ENCODE assay signal across 13 cellular contexts in the genomic region with DNA sequence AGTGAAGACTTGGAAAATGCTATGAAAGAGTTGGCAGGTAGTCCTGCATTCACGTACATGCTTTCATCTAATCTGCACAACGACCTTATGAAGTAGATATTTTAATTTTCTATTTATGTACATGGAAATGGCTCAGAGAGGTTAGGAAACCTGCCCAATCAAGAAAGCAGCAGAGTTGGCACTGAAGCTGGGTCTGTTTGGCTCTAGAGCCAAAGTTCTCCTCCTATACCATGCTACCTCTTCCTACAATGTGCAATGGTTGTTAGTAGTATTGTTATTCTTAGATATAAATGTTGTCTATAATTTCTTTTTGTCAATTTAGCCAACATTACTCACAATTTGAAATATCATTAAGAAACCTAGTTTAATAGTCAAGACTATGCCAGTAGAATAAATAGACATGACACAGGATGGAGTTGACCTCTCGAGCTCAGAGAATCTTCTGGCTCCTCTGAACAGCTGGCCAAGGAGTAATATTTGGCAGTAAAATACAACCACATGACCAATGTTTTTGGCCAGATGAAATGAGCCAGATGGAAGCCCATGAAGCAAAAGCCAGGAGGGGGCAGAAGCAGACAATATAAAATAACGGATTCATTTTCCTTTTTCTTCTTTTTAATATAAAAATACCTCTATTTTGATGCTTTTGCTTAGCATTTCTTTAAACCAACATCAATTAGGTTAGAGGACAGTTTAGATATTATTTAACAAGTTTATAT.
DNase-seq lines count a peak whose midpoint lies in the region; ATAC-seq and TF ChIP-seq lines count a peak whose summit lies in the region.
"Had no signal": no experiment of that assay in that cellular context is flagged by ENCODE, and none has a peak within 500 bp of the region (broad histone marks: within the 10 kb centered on the region; RNA-seq: fewer than 3 reads in every experiment).

No MANE protein-coding gene starts in this region.

- H3K14ac ChIP-seq in neuronal stem cell (ENCODE audit: low read length) = no peak overlapping the region

- no peak overlapping the region for H2BK5ac ChIP-seq in neuronal stem cell (ENCODE audit: low read length)

- H3K79me1 ChIP-seq in neuronal stem cell (ENCODE audit: low read depth, low read length) = no peaks in the 10 kb centered on the region

- no peak overlapping the region for H3K23ac ChIP-seq in neuronal stem cell (ENCODE audit: low read depth, low read length, poor library complexity)

- peak; percentile 50 for ATAC-seq in left lung
- ATAC-seq in GM21825 (IDR thresholded peaks at IDR 0.05; ENCODE audit: unreplicated experiment) = no peak

- no peak overlapping the region for H2BK120ac ChIP-seq in neuronal stem cell (ENCODE audit: low read depth, low read length)

- H3K4ac ChIP-seq in neuronal stem cell (ENCODE audit: low read length) = no peak overlapping the region

- H3K4me1 ChIP-seq in left lung (peaks cover 0 to 12% of the 10 kb centered on the region in 2 donors), stomach smooth muscle (ENCODE audit: control insufficient read depth, insufficient read depth, low read length) (peaks cover 8% of the 10 kb centered on the region), neuronal stem cell (ENCODE audit: control insufficient read depth in 2 of 2, insufficient read depth in 1 of 2, low read depth in 1 of 2, low read length in 2 of 2) (no peaks in the 10 kb centered on the region), mammary epithelial cell (ENCODE audit: insufficient read depth, low read length) (no peaks in the 10 kb centered on the region)
- H3K4me1 ChIP-seq: Peyer's patch had no signal

- H3K36me3 ChIP-seq in left lung (no peaks in the 10 kb centered on the region), stomach smooth muscle (ENCODE audit: control insufficient read depth in 2 of 2, insufficient read depth in 2 of 2, low read length in 2 of 2) (no peaks in the 10 kb centered on the region), neuronal stem cell (replicated peaks in 1 of 2; ENCODE audit: control insufficient read depth in 2 of 2, insufficient read depth in 2 of 2, low read length in 2 of 2) (no peaks in the 10 kb centered on the region), mammary epithelial cell (ENCODE audit: insufficient read depth, low read length) (no peaks in the 10 kb centered on the region)
- H3K36me3 ChIP-seq: Peyer's patch, spleen had no signal

- H2AK5ac ChIP-seq in neuronal stem cell (ENCODE audit: low read depth, low read length) = no peak overlapping the region

- no peaks in the 10 kb centered on the region for H4K20me1 ChIP-seq in mammary epithelial cell (ENCODE audit: insufficient read depth, low read length)

- CTCF ChIA-PET in mammary epithelial cell (lab: Charles Lee; ENCODE audit: low non-redundant PET) = no interaction called here

- H3K9ac ChIP-seq in stomach smooth muscle (ENCODE audit: low read length in 2 of 2) = no peak overlapping the region
- H3K9ac ChIP-seq in neuronal stem cell (ENCODE audit: low read depth, low read length, poor library complexity) = no peak overlapping the region
- H3K9ac ChIP-seq in mammary epithelial cell (ENCODE audit: insufficient read depth, low read length) = no peak overlapping the region

- H3K27me3 ChIP-seq in left lung = no peaks in the 10 kb centered on the region
- H3K27me3 ChIP-seq in stomach smooth muscle (ENCODE audit: control insufficient read depth in 1 of 2, insufficient read depth in 2 of 2, low read length in 2 of 2) = no peaks in the 10 kb centered on the region
- H3K27me3 ChIP-seq in neuronal stem cell (ENCODE audit: control insufficient read depth in 3 of 3, insufficient read depth in 3 of 3, low read depth in 1 of 3, low read length in 3 of 3) = no peaks in the 10 kb centered on the region
- H3K27me3 ChIP-seq in mammary epithelial cell (ENCODE audit: insufficient read depth, low read length) = no peaks in the 10 kb centered on the region
- H3K27me3 ChIP-seq: Peyer's patch, spleen had no signal

- H3K9me3 ChIP-seq in left lung (no peaks in the 10 kb centered on the region), stomach smooth muscle (ENCODE audit: control insufficient read depth in 2 of 2, low read length in 2 of 2) (no peaks in the 10 kb centered on the region), neuronal stem cell (replicated peaks in 1 of 2; ENCODE audit: control insufficient read depth in 2 of 2, insufficient read depth in 1 of 2, low read depth in 1 of 2, low read length in 2 of 2) (no peaks in the 10 kb centered on the region), mammary epithelial cell (replicated peaks; ENCODE audit: insufficient read depth, low read length) (no peaks in the 10 kb centered on the region)
- H3K9me3 ChIP-seq: Peyer's patch, spleen had no signal

- in situ Hi-C loops in mammary epithelial cell (cut with MboI; ENCODE audit: low sequenced_read_pairs in 2 of 2) = loop anchor here (25.0 kb wide), 2 partner anchors 314 to 464 kb away; no protein-coding TSS in a partner anchor

- DNase-seq in NCI-H446 treated with DMSO at 0.1 percent for 48 hours (lab: John Stamatoyannopoulos, UW) (peak; percentile 94), epithelial cell of proximal tubule (ENCODE audit: low read depth) (no peak), left lung (no peak), neuronal stem cell (ENCODE audit: low spot score) (no peak), mammary epithelial cell (no peak)
- no peak for DNase-seq in activated naive CD4-positive, alpha-beta T cell treated with anti-CD3 and anti-CD28 coated beads, Interleukin-2, amount 50 U/mL, for 16 hours
- DNase-seq: CD4-positive, alpha-beta T cell; foreskin melanocyte; NCI-H2081 treated with DMSO at 0.1 percent for 48 hours; Peyer's patch; spleen had no signal

- no peak overlapping the region for H4K91ac ChIP-seq in neuronal stem cell (ENCODE audit: low read depth, low read length, poor library complexity)

- H3K27ac ChIP-seq in left lung (no peak overlapping the region), stomach smooth muscle (ENCODE audit: low read length) (peak overlapping the region; percentile 32), neuronal stem cell (replicated peaks; ENCODE audit: low read length) (no peak overlapping the region), mammary epithelial cell (ENCODE audit: insufficient read depth, low read depth, low read length) (no peak overlapping the region)
- H3K27ac ChIP-seq: spleen had no signal

- no peaks in the 10 kb centered on the region for H3K79me2 ChIP-seq in mammary epithelial cell (ENCODE audit: insufficient read depth, low read length)

- H2BK15ac ChIP-seq in neuronal stem cell (ENCODE audit: low read length) = no peak overlapping the region

- no peak overlapping the region for H2BK12ac ChIP-seq in neuronal stem cell (ENCODE audit: low read length)

- H3K4me3 ChIP-seq in epithelial cell of proximal tubule (ENCODE audit: low read depth, low read length) (no peak overlapping the region), left lung (no peak overlapping the region), stomach smooth muscle (ENCODE audit: low read length in 2 of 2) (no peak overlapping the region), neuronal stem cell (ENCODE audit: low read length in 2 of 2) (no peak overlapping the region), mammary epithelial cell (replicated peaks in 1 of 3; ENCODE audit: insufficient read depth in 1 of 3, low read depth in 2 of 3, low read length in 3 of 3) (no peak overlapping the region)
- H3K4me3 ChIP-seq: Peyer's patch, spleen had no signal

- intact Hi-C loops in left lung (cut with DNase I) (no loop called here), mammary epithelial cell (cut with micrococcal nuclease) (no loop called here)

- WGBS in neuronal stem cell (ENCODE audit: extremely low coverage in 2 of 2, insufficient read length in 2 of 2, insufficient replicate concordance in 1 of 2), 2 donors = no CpG with 5 or more reads among the region's 4 CpGs
- 75% methylated on average over 3 of the region's 4 CpGs for WGBS in mammary epithelial cell (ENCODE audit: low coverage, missing lambda C conversion rate)

- H2AFZ ChIP-seq in neuronal stem cell (ENCODE audit: low read length) (no peak overlapping the region), mammary epithelial cell (ENCODE audit: low read depth, low read length) (no peak overlapping the region)

- H3K4me2 ChIP-seq in neuronal stem cell (ENCODE audit: insufficient read depth, low read length, poor library complexity, severe bottlenecking) (no peak overlapping the region), mammary epithelial cell (ENCODE audit: insufficient read depth, low read depth, low read length) (no peak overlapping the region)

- H4K8ac ChIP-seq in neuronal stem cell (ENCODE audit: low read depth, low read length) = no peak overlapping the region

- TF ChIP-seq CTCF in epithelial cell of proximal tubule (conservative IDR thresholded peaks at IDR 0.05; ENCODE audit: low read depth, low read length) (peak; percentile 15), left lung (IDR thresholded peaks at IDR 0.05) (no peak), mammary epithelial cell (conservative IDR thresholded peaks at IDR 0.05 in 1 of 2, IDR thresholded peaks at IDR 0.05 in 1 of 2; ENCODE audit: extremely low read depth in 1 of 2, insufficient read depth in 1 of 2, low read depth in 1 of 2, low read length in 2 of 2) (no peak)

- no peak overlapping the region for H3K18ac ChIP-seq in neuronal stem cell (ENCODE audit: low read length)

- no TSS peak for BruUV-seq in mammary epithelial cell (replicated peaks; lab: Mats Ljungman, UMichigan)

- dilution Hi-C loops in mammary epithelial cell (cut with HindIII; ENCODE audit: low sequenced_read_pairs) = no loop called here
